In the genomic region with DNA sequence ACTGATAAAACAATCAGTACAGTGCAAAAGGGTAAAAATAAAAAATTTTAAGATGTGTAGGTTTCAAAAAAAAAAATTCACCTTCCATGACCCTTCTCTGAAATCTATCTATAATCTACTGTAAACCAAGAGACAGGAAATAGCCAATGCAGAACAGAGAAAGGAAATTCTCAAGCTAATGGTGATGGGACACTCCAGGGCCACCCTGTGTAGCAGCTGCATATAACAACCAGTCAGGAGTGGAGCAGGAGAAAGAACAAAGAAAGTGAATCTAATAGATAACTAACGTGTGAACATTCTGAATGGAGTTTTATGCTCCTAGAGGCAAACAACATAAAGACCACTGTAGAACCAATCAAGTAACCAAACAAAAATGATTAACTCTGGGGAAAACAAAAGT, we compare ENCODE assay signal across 1 cellular context.
TF ChIP-seq lines count a peak whose summit lies in the region.

No MANE protein-coding gene starts in this region.

TF ChIP-seq in GM23338, 12 proteins besides CTCF, POLR2A, EP300 and RAD21:
- TF ChIP-seq, protein P1, sequence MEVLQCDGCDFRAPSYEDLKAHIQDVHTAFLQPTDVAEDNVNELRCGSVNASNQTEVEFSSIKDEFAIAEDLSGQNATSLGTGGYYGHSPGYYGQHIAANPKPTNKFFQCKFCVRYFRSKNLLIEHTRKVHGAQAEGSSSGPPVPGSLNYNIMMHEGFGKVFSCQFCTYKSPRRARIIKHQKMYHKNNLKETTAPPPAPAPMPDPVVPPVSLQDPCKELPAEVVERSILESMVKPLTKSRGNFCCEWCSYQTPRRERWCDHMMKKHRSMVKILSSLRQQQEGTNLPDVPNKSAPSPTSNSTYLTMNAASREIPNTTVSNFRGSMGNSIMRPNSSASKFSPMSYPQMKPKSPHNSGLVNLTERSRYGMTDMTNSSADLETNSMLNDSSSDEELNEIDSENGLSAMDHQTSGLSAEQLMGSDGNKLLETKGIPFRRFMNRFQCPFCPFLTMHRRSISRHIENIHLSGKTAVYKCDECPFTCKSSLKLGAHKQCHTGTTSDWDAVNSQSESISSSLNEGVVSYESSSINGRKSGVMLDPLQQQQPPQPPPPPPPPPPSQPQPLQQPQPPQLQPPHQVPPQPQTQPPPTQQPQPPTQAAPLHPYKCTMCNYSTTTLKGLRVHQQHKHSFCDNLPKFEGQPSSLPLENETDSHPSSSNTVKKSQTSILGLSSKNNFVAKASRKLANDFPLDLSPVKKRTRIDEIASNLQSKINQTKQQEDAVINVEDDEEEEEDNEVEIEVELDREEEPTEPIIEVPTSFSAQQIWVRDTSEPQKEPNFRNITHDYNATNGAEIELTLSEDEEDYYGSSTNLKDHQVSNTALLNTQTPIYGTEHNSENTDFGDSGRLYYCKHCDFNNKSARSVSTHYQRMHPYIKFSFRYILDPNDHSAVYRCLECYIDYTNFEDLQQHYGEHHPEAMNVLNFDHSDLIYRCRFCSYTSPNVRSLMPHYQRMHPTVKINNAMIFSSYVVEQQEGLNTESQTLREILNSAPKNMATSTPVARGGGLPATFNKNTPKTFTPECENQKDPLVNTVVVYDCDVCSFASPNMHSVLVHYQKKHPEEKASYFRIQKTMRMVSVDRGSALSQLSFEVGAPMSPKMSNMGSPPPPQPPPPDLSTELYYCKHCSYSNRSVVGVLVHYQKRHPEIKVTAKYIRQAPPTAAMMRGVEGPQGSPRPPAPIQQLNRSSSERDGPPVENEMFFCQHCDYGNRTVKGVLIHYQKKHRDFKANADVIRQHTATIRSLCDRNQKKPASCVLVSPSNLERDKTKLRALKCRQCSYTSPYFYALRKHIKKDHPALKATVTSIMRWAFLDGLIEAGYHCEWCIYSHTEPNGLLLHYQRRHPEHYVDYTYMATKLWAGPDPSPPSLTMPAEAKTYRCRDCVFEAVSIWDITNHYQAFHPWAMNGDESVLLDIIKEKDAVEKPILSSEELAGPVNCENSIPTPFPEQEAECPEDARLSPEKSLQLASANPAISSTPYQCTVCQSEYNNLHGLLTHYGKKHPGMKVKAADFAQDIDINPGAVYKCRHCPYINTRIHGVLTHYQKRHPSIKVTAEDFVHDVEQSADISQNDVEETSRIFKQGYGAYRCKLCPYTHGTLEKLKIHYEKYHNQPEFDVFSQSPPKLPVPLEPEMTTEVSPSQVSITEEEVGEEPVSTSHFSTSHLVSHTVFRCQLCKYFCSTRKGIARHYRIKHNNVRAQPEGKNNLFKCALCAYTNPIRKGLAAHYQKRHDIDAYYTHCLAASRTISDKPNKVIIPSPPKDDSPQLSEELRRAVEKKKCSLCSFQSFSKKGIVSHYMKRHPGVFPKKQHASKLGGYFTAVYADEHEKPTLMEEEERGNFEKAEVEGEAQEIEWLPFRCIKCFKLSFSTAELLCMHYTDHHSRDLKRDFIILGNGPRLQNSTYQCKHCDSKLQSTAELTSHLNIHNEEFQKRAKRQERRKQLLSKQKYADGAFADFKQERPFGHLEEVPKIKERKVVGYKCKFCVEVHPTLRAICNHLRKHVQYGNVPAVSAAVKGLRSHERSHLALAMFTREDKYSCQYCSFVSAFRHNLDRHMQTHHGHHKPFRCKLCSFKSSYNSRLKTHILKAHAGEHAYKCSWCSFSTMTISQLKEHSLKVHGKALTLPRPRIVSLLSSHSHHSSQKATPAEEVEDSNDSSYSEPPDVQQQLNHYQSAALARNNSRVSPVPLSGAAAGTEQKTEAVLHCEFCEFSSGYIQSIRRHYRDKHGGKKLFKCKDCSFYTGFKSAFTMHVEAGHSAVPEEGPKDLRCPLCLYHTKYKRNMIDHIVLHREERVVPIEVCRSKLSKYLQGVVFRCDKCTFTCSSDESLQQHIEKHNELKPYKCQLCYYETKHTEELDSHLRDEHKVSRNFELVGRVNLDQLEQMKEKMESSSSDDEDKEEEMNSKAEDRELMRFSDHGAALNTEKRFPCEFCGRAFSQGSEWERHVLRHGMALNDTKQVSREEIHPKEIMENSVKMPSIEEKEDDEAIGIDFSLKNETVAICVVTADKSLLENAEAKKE (CRISPR knock-in tag; IDR thresholded peaks at IDR 0.05) = no peak
- no peak for TF ChIP-seq NANOG (IDR thresholded peaks at IDR 0.05; ENCODE audit: borderline replicate concordance)
